26 cellular contexts compared by ENCODE assay signal in genomic region chrX:4225086-4225485, GRCh38.
"Had no signal": no experiment of that assay in that cellular context is flagged by ENCODE, and none has a peak within 500 bp of the region (broad histone marks: within the 10 kb centered on the region; RNA-seq: fewer than 3 reads in every experiment).

No MANE protein-coding gene starts in this region.

- H3K36me3 ChIP-seq: ascending aorta, breast epithelium had no signal

- H3K9ac ChIP-seq: KMS-11 had no signal

- H3K4me2 ChIP-seq: KMS-11 had no signal

- H3K4me3 Mint-ChIP-seq: activated CD4-positive, alpha-beta T cell treated with anti-CD3 and anti-CD28 coated beads, Interleukin-2, amount 10 ng/mL, durations not matched to agents 24 days and 14 days; activated CD8-positive, alpha-beta T cell treated with anti-CD3 and anti-CD28 coated beads for 36 hours; activated naive CD8-positive, alpha-beta T cell treated with anti-CD3 and anti-CD28 coated beads for 36 hours; activated T-cell treated with anti-CD3 and anti-CD28 coated beads, Interleukin-2, amount 50 U/mL, for 72 hours; activated T-helper 17 cell treated with anti-CD3 and anti-CD28 coated beads, Interleukin-2, amount 50 U/mL, for 72 hours had no signal

- H3K4me3 ChIP-seq: ascending aorta, body of pancreas, breast epithelium had no signal

- H3K9me3 Mint-ChIP-seq: activated CD4-positive, alpha-beta T cell treated with anti-CD3 and anti-CD28 coated beads, Interleukin-2, amount 10 ng/mL, durations not matched to agents 24 days and 14 days; activated CD8-positive, alpha-beta T cell treated with anti-CD3 and anti-CD28 coated beads for 36 hours had no signal

- H3K36me3 Mint-ChIP-seq: activated naive CD8-positive, alpha-beta T cell treated with anti-CD3 and anti-CD28 coated beads for 36 hours had no signal

- H3K4me1 ChIP-seq: ascending aorta, body of pancreas, breast epithelium had no signal

- H3K27ac Mint-ChIP-seq: activated CD4-positive, alpha-beta T cell treated with anti-CD3 and anti-CD28 coated beads, Interleukin-2, amount 10 ng/mL, durations not matched to agents 24 days and 14 days; activated CD8-positive, alpha-beta T cell treated with anti-CD3 and anti-CD28 coated beads for 36 hours; activated naive CD8-positive, alpha-beta T cell treated with anti-CD3 and anti-CD28 coated beads for 36 hours; activated T-cell treated with anti-CD3 and anti-CD28 coated beads, Interleukin-2, amount 50 U/mL, for 72 hours; activated T-helper 17 cell treated with anti-CD3 and anti-CD28 coated beads, Interleukin-2, amount 50 U/mL, for 72 hours had no signal

- H3K27me3 Mint-ChIP-seq: activated CD4-positive, alpha-beta T cell treated with anti-CD3 and anti-CD28 coated beads, Interleukin-2, amount 10 ng/mL, durations not matched to agents 24 days and 14 days; activated CD8-positive, alpha-beta T cell treated with anti-CD3 and anti-CD28 coated beads for 36 hours; activated naive CD8-positive, alpha-beta T cell treated with anti-CD3 and anti-CD28 coated beads for 36 hours; activated T-helper 17 cell treated with anti-CD3 and anti-CD28 coated beads, Interleukin-2, amount 50 U/mL, for 72 hours had no signal

- H3K4me1 Mint-ChIP-seq: activated CD4-positive, alpha-beta T cell treated with anti-CD3 and anti-CD28 coated beads, Interleukin-2, amount 10 ng/mL, durations not matched to agents 24 days and 14 days; activated naive CD8-positive, alpha-beta T cell treated with anti-CD3 and anti-CD28 coated beads for 36 hours; activated T-helper 17 cell treated with anti-CD3 and anti-CD28 coated beads, Interleukin-2, amount 50 U/mL, for 72 hours had no signal

- H3K27ac ChIP-seq: body of pancreas, breast epithelium, KMS-11 had no signal

- DNase-seq: activated CD4-positive, alpha-beta T cell treated with anti-CD3 and anti-CD28 coated beads, Interleukin-2, amount 10 ng/mL, durations not matched to agents 24 days and 14 days; activated CD4-positive, alpha-beta T cell treated with anti-CD3 and anti-CD28 coated beads, Interleukin-2, amount 50 U/mL, for 4 hours; activated CD8-positive, alpha-beta T cell treated with anti-CD3 and anti-CD28 coated beads for 36 hours; activated effector memory CD4-positive, alpha-beta T cell treated with anti-CD3 and anti-CD28 coated beads, Interleukin-2, amount 50 U/mL, for 16 hours; activated naive CD4-positive, alpha-beta T cell; activated naive CD4-positive, alpha-beta T cell treated with anti-CD3 and anti-CD28 coated beads, Interleukin-2, amount 50 U/mL, for 16 hours; activated naive CD8-positive, alpha-beta T cell treated with anti-CD3 and anti-CD28 coated beads for 36 hours; activated T-cell treated with anti-CD3 and anti-CD28 coated beads, Interleukin-2, amount 50 U/mL, for 1 hour; activated T-cell treated with anti-CD3 and anti-CD28 coated beads, Interleukin-2, amount 50 U/mL, for 72 hours; amygdala; body of pancreas; NCI-H1105 treated with DMSO at 0.1 percent for 48 hours; NCI-H1436; NCI-H1694; NCI-H226; NCI-H446 treated with DMSO at 0.1 percent for 48 hours; NCI-H524; SHP77; SW 1271; T-helper 1 cell; T-helper 2 cell; T-helper 9 cell had no signal

- H3K27me3 ChIP-seq: ascending aorta, body of pancreas had no signal

- ATAC-seq: activated CD8-positive, alpha-beta T cell treated with anti-CD3 and anti-CD28 coated beads for 36 hours; activated T-cell treated with anti-CD3 and anti-CD28 coated beads, Interleukin-2, amount 50 U/mL, for 72 hours; activated T-helper 17 cell treated with anti-CD3 and anti-CD28 coated beads, Interleukin-2, amount 50 U/mL, for 72 hours; body of pancreas had no signal

- H3K9me3 ChIP-seq: ascending aorta, body of pancreas, breast epithelium had no signal
